In genomic region chr10:85124592-85124991, GRCh38 we compare ENCODE assay signal across 16 cellular contexts.
A peak's percentile ranks its signal among the peaks of the same experiment; 100 is the strongest.
DNase-seq lines count a peak whose midpoint lies in the region; ATAC-seq and FAIRE-seq lines count a peak whose summit lies in the region.
"Had no signal": no experiment of that assay in that cellular context is flagged by ENCODE, and none has a peak within 500 bp of the region (broad histone marks: within the 10 kb centered on the region; RNA-seq: fewer than 3 reads in every experiment).

No MANE protein-coding gene starts in this region.

- H3K4me1 ChIP-seq in small intestine (ENCODE audit: control insufficient read depth in 2 of 2, insufficient read depth in 1 of 2, low read depth in 1 of 2, low read length in 1 of 2): no peaks in the 10 kb centered on the region
- H3K4me1 ChIP-seq: suprapubic skin had no signal

- H3K4me1 Mint-ChIP-seq in T-helper 17 cell: no peaks in the 10 kb centered on the region
- no peaks in the 10 kb centered on the region for H3K4me1 Mint-ChIP-seq in stimulated activated naive CD8-positive, alpha-beta T cell treated with anti-CD3 and anti-CD28 coated beads, Interleukin-15, amount 100 ng/mL, for 72 hours

- FAIRE-seq in small intestine (lab: Jason Lieb, UNC): no peak
- FAIRE-seq: GM12878 had no signal

- 72 to 81% (median 72%) methylated on average over 2 of the region's 2 CpGs for WGBS in small intestine, 3 donors

- H3K27me3 ChIP-seq in H7 (ENCODE audit: control insufficient read depth, insufficient read depth, low read length) (no peaks in the 10 kb centered on the region), small intestine (ENCODE audit: control insufficient read depth in 2 of 2, insufficient read depth in 2 of 2, low read length in 2 of 2) (no peaks in the 10 kb centered on the region)
- H3K27me3 ChIP-seq: neutrophil, suprapubic skin had no signal

- no peak overlapping the region for H3K4me3 ChIP-seq in H7 (ENCODE audit: insufficient read depth, low read depth, low read length)
- H3K4me3 ChIP-seq in small intestine (ENCODE audit: low read depth in 1 of 2, low read length in 2 of 2): no peak overlapping the region
- H3K4me3 ChIP-seq: GM12878, suprapubic skin had no signal

- peak overlapping the region; percentile 4 for H3K27ac ChIP-seq in caudate nucleus (ENCODE audit: low read depth, low read length)
- H3K27ac ChIP-seq in small intestine (ENCODE audit: low read depth in 1 of 2, low read length in 1 of 2): no peak overlapping the region
- H3K27ac ChIP-seq: neutrophil, suprapubic skin had no signal

- H3K9me3 ChIP-seq in small intestine (ENCODE audit: control insufficient read depth, low read depth): no peaks in the 10 kb centered on the region
- H3K9me3 ChIP-seq in T-helper 17 cell (ENCODE audit: control insufficient read depth, low read length, poor library complexity, severe bottlenecking): no peaks in the 10 kb centered on the region
- H3K9me3 ChIP-seq: neutrophil, suprapubic skin had no signal

- no peaks in the 10 kb centered on the region for H3K36me3 ChIP-seq in H7 (replicated peaks; ENCODE audit: control insufficient read depth, insufficient read depth, low read length)
- no peaks in the 10 kb centered on the region for H3K36me3 ChIP-seq in small intestine (ENCODE audit: control insufficient read depth in 2 of 2, insufficient read depth in 2 of 2, low read length in 2 of 2)
- H3K36me3 ChIP-seq: neutrophil, suprapubic skin had no signal

- no peak overlapping the region for H3K4me3 Mint-ChIP-seq in T-helper 17 cell
- no peak overlapping the region for H3K4me3 Mint-ChIP-seq in stimulated activated naive CD8-positive, alpha-beta T cell treated with anti-CD3 and anti-CD28 coated beads, Interleukin-15, amount 100 ng/mL, for 72 hours
- H3K4me3 Mint-ChIP-seq: activated CD4-positive, alpha-beta memory T cell treated with anti-CD3 and anti-CD28 coated beads for 36 hours had no signal

- DNase-seq in DMS53 (lab: John Stamatoyannopoulos, UW) (peak; percentile 84), NCI-H1694 treated with DMSO at 0.1 percent for 48 hours (lab: John Stamatoyannopoulos, UW) (peak; percentile 13), caudate nucleus (lab: John Stamatoyannopoulos, UW) (peak in 48 of 61 donors; percentile 2 to 73 (median 39)), middle frontal gyrus (ENCODE audit: extremely low spot score, low spot score) (peak; percentile 14), H7 (no peak), small intestine (no peak), T-helper 17 cell (no peak)
- no peak for DNase-seq in stimulated activated naive CD8-positive, alpha-beta T cell treated with anti-CD3 and anti-CD28 coated beads, Interleukin-15, amount 100 ng/mL, for 72 hours
- DNase-seq: activated CD4-positive, alpha-beta memory T cell treated with anti-CD3 and anti-CD28 coated beads for 36 hours; amniotic stem cell; dermis blood vessel endothelial cell; mesendoderm; NCI-H2227 treated with DMSO at 0.1 percent for 48 hours had no signal

- H3K27ac Mint-ChIP-seq in T-helper 17 cell: no peak overlapping the region
- no peak overlapping the region for H3K27ac Mint-ChIP-seq in stimulated activated naive CD8-positive, alpha-beta T cell treated with anti-CD3 and anti-CD28 coated beads, Interleukin-15, amount 100 ng/mL, for 72 hours
- H3K27ac Mint-ChIP-seq: activated CD4-positive, alpha-beta memory T cell treated with anti-CD3 and anti-CD28 coated beads for 36 hours had no signal

- H3K9me3 Mint-ChIP-seq in stimulated activated naive CD8-positive, alpha-beta T cell treated with anti-CD3 and anti-CD28 coated beads, Interleukin-15, amount 100 ng/mL, for 72 hours: peaks cover 4 to 13% of the 10 kb centered on the region in 2 donors

- H3K36me3 Mint-ChIP-seq in T-helper 17 cell (ENCODE audit: low read depth): no peaks in the 10 kb centered on the region
- H3K36me3 Mint-ChIP-seq: activated CD4-positive, alpha-beta memory T cell treated with anti-CD3 and anti-CD28 coated beads for 36 hours had no signal

- no peak for ATAC-seq in T-helper 17 cell
- ATAC-seq in stimulated activated naive CD8-positive, alpha-beta T cell treated with anti-CD3 and anti-CD28 coated beads, Interleukin-15, amount 100 ng/mL, for 72 hours: no peak
- ATAC-seq: GM12878 had no signal

- H3K27me3 Mint-ChIP-seq in T-helper 17 cell: no peaks in the 10 kb centered on the region
- no peaks in the 10 kb centered on the region for H3K27me3 Mint-ChIP-seq in stimulated activated naive CD8-positive, alpha-beta T cell treated with anti-CD3 and anti-CD28 coated beads, Interleukin-15, amount 100 ng/mL, for 72 hours
- H3K27me3 Mint-ChIP-seq: activated CD4-positive, alpha-beta memory T cell treated with anti-CD3 and anti-CD28 coated beads for 36 hours had no signal

Comparison
In these comparisons a context has a peak if more than half of its experiments do, and no peak if none do; other contexts are left out.
1. DNase-seq: peak in DMS53 (single experiment), NCI-H1694 treated with DMSO at 0.1 percent for 48 hours (single experiment), caudate nucleus (48 of 61) and middle frontal gyrus (single experiment); none in H7 (single experiment), small intestine (single experiment), T-helper 17 cell (0 of 3) and stimulated activated naive CD8-positive, alpha-beta T cell treated with anti-CD3 and anti-CD28 coated beads, Interleukin-15, amount 100 ng/mL, for 72 hours (0 of 2).